Comparison of ENCODE assay signal across 12 cellular contexts in the genomic region with DNA sequence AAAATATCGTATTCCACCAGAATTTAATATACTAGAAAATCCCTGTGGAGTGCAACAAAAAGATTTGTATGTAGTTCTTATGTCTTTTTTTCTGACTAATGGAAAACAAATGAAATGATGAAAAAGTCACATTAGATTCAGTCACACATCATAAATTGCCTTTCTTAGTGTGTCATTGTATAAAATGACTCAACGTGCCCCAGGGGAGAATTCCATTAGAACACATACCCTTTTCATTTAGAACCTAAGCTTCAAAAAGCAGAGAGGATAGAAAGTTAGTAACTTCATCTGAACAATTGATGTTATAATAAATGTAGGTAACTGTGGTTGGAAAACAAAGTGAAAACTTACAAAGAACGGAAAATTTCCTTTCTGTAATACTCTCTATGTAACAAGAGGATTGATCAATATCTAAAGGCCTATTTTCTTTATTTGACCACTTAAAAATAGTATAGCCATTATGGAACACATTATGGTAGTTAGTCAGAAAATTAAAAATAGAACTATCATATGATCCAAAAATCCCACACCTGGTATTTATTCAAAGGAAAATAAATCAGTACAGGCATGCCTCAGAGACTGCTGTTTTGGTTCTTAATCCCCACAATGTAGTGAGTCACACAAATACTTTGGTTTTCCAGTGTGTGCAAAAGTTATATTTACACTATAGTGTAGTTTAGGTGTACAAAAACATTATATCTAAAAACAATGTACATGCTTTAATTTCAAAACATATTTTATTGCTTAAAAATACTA.
DNase-seq lines count a peak whose midpoint lies in the region; TF ChIP-seq lines count a peak whose summit lies in the region.
"Had no signal": no experiment of that assay in that cellular context is flagged by ENCODE, and none has a peak within 500 bp of the region (broad histone marks: within the 10 kb centered on the region; RNA-seq: fewer than 3 reads in every experiment).

No MANE protein-coding gene starts in this region.

- peak overlapping the region in 1 of 4 experiments; percentile 19 for H3K4me3 ChIP-seq in fibroblast of lung (replicated peaks in 1 of 4; ENCODE audit: control extremely low read depth in 1 of 4, insufficient read depth in 1 of 4, low read depth in 3 of 4, low read length in 4 of 4)
- H3K4me3 ChIP-seq in CD8-positive, alpha-beta memory T cell (ENCODE audit: low read length), result no peak overlapping the region

- H2AFZ ChIP-seq in fibroblast of lung (ENCODE audit: low read length), result no peak overlapping the region

- POLR2A ChIA-PET in CD8-positive, alpha-beta memory T cell (lab: Charles Lee), result no interaction called here

- H3K9me3 ChIP-seq in fibroblast of lung (ENCODE audit: control insufficient read depth, insufficient read depth, low read depth, low read length), result no peaks in the 10 kb centered on the region
- no peaks in the 10 kb centered on the region for H3K9me3 ChIP-seq in CD8-positive, alpha-beta memory T cell (ENCODE audit: low read length)

- no peaks in the 10 kb centered on the region for H3K4me1 ChIP-seq in fibroblast of lung (ENCODE audit: control insufficient read depth, extremely low read depth, insufficient read depth, low read length)
- no peaks in the 10 kb centered on the region for H3K4me1 ChIP-seq in CD8-positive, alpha-beta memory T cell (ENCODE audit: insufficient read depth, low read length)

- peak; percentile 8 for DNase-seq in DMS153 (lab: John Stamatoyannopoulos, UW)
- no peak for DNase-seq in DMS153 treated with DMSO at 0.1 percent for 48 hours (lab: John Stamatoyannopoulos, UW; ENCODE audit: unreplicated experiment)
- DNase-seq in RKO (ENCODE audit: low spot score), result peak; percentile 57
- peak; percentile 80 to 82 for DNase-seq in fibroblast of lung (ENCODE audit: low read depth in 2 of 2)
- peak; percentile 17 for DNase-seq in stromal cell of bone marrow (ENCODE audit: low read depth)
- DNase-seq in NCI-H524 (lab: John Stamatoyannopoulos, UW), result no peak
- no peak for DNase-seq in GOT3 (lab: John Stamatoyannopoulos, UW)
- no peak for DNase-seq in CD8-positive, alpha-beta memory T cell
- DNase-seq: activated CD4-positive, alpha-beta T cell treated with anti-CD3 and anti-CD28 coated beads, Interleukin-2, amount 10 ng/mL, durations not matched to agents 7 days and 5 days; activated naive CD4-positive, alpha-beta T cell; KG1 had no signal

- no peaks in the 10 kb centered on the region for H3K4me1 Mint-ChIP-seq in CD8-positive, alpha-beta memory T cell
- H3K4me1 Mint-ChIP-seq: activated CD4-positive, alpha-beta T cell treated with anti-CD3 and anti-CD28 coated beads, Interleukin-2, amount 10 ng/mL, durations not matched to agents 7 days and 5 days had no signal

- H4K20me1 ChIP-seq in fibroblast of lung (ENCODE audit: control insufficient read depth, extremely low read depth, insufficient read depth, low read length), result no peaks in the 10 kb centered on the region

- H3K27me3 Mint-ChIP-seq in CD8-positive, alpha-beta memory T cell, result no peaks in the 10 kb centered on the region
- H3K27me3 Mint-ChIP-seq: activated CD4-positive, alpha-beta T cell treated with anti-CD3 and anti-CD28 coated beads, Interleukin-2, amount 10 ng/mL, durations not matched to agents 7 days and 5 days had no signal

- H3K27ac Mint-ChIP-seq in CD8-positive, alpha-beta memory T cell, result no peak overlapping the region
- H3K27ac Mint-ChIP-seq: activated CD4-positive, alpha-beta T cell treated with anti-CD3 and anti-CD28 coated beads, Interleukin-2, amount 10 ng/mL, durations not matched to agents 7 days and 5 days had no signal

- H3K4me2 ChIP-seq in fibroblast of lung (ENCODE audit: extremely low read depth, insufficient read depth, low read length), result no peak overlapping the region

- no peak for TF ChIP-seq CTCF in fibroblast of lung (conservative IDR thresholded peaks at IDR 0.05 in 1 of 2, IDR thresholded peaks at IDR 0.05 in 1 of 2; ENCODE audit: low read depth in 1 of 2, low read length in 2 of 2)

- no peaks in the 10 kb centered on the region for H3K36me3 ChIP-seq in fibroblast of lung (ENCODE audit: control insufficient read depth, insufficient read depth, low read length)
- no peaks in the 10 kb centered on the region for H3K36me3 ChIP-seq in CD8-positive, alpha-beta memory T cell (ENCODE audit: insufficient read depth, low read length)

- H3K9ac ChIP-seq in fibroblast of lung (ENCODE audit: insufficient read depth, low read length), result no peak overlapping the region

- H3K4me3 Mint-ChIP-seq in CD8-positive, alpha-beta memory T cell, result no peak overlapping the region
- H3K4me3 Mint-ChIP-seq: activated CD4-positive, alpha-beta T cell treated with anti-CD3 and anti-CD28 coated beads, Interleukin-2, amount 10 ng/mL, durations not matched to agents 7 days and 5 days had no signal

- H3K27ac ChIP-seq in fibroblast of lung (ENCODE audit: insufficient read depth, low read length), result no peak overlapping the region
- H3K27ac ChIP-seq in CD8-positive, alpha-beta memory T cell (ENCODE audit: low read depth, low read length), result no peak overlapping the region
- H3K27ac ChIP-seq: 22Rv1 had no signal

- no peaks in the 10 kb centered on the region for H3K36me3 Mint-ChIP-seq in CD8-positive, alpha-beta memory T cell

- peaks cover 3 to 14% (median 7%) of the 10 kb centered on the region in 5 donors for H3K9me3 Mint-ChIP-seq in CD8-positive, alpha-beta memory T cell
- H3K9me3 Mint-ChIP-seq: activated CD4-positive, alpha-beta T cell treated with anti-CD3 and anti-CD28 coated beads, Interleukin-2, amount 10 ng/mL, durations not matched to agents 7 days and 5 days had no signal

- H3K27me3 ChIP-seq in fibroblast of lung (ENCODE audit: control insufficient read depth, insufficient read depth, low read length), result no peaks in the 10 kb centered on the region
- no peaks in the 10 kb centered on the region for H3K27me3 ChIP-seq in CD8-positive, alpha-beta memory T cell (ENCODE audit: insufficient read depth, low read length, poor library complexity, severe bottlenecking)

- no peaks in the 10 kb centered on the region for H3K79me2 ChIP-seq in fibroblast of lung (ENCODE audit: control insufficient read depth, insufficient read depth, low read length)

- CTCF ChIA-PET in CD8-positive, alpha-beta memory T cell (lab: Charles Lee), result no interaction called here

Comparison
In these comparisons a context has a peak if more than half of its experiments do, and no peak if none do; other contexts are left out.
1. DNase-seq: peak in DMS153 (single experiment), RKO (single experiment), fibroblast of lung (2 of 2) and stromal cell of bone marrow (single experiment); none in DMS153 treated with DMSO at 0.1 percent for 48 hours (single experiment), NCI-H524 (0 of 2), GOT3 (single experiment) and CD8-positive, alpha-beta memory T cell (0 of 5).